ENCODE assay signal across 20 cellular contexts in the genomic region with DNA sequence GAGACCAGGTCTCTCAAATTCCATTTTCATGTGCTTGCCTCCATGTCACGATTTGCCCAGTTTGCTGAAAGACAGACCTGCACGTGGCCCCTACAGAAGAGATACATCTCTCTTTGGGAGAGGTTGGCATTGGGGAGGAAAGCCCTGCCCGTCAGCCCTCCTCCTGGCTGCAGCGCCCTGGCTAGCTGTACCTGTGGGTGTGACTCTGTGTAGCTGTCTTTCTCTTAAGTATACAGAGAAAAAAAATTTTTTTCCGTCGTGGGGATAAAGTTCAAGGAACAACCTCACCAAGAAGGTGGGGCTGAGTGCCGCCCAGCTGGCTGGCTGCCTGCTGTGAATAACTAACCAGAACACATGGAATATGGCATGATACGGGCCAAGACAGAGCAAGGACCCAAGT. TPM values are rescaled to one million over a fixed set of nuclear protein-coding genes. Genes with fewer than 3 reads are reported as not detected.
DNase-seq lines count a peak whose midpoint lies in the region; ATAC-seq and TF ChIP-seq lines count a peak whose summit lies in the region.
"Had no signal": no experiment of that assay in that cellular context is flagged by ENCODE, and none has a peak within 500 bp of the region (broad histone marks: within the 10 kb centered on the region; RNA-seq: fewer than 3 reads in every experiment).

No MANE protein-coding gene starts in this region.

- intact Hi-C loops in Calu3 (cut with micrococcal nuclease; ENCODE audit: unreplicated experiment) = no loop called here
- intact Hi-C loops in mucosa of descending colon (cut with DNase I, micrococcal nuclease) = no loop called here
- intact Hi-C loops in stomach (cut with DNase I; ENCODE audit: low total_unique reads) = no loop called here
- intact Hi-C loops in activated naive CD4-positive, alpha-beta T cell treated with anti-CD3 and anti-CD28 coated beads for 36 hours (cut with micrococcal nuclease) = no loop called here

- H3K4me3 ChIP-seq in mucosa of descending colon = no peak overlapping the region
- H3K4me3 ChIP-seq in stomach = no peak overlapping the region

- H3K4me3 Mint-ChIP-seq in Calu3 (ENCODE audit: low read depth, unreplicated experiment) = no peak overlapping the region
- H3K4me3 Mint-ChIP-seq in activated naive CD4-positive, alpha-beta T cell treated with anti-CD3 and anti-CD28 coated beads for 36 hours = no peak overlapping the region
- H3K4me3 Mint-ChIP-seq: CD14-positive monocyte, HFFc6 had no signal

- TF ChIP-seq CTCF in Calu3 (IDR thresholded peaks at IDR 0.05; ENCODE audit: unreplicated experiment) (no peak), foreskin keratinocyte (conservative IDR thresholded peaks at IDR 0.05) (no peak), mucosa of descending colon (IDR thresholded peaks at IDR 0.05) (no peak), stomach (IDR thresholded peaks at IDR 0.05) (no peak)

- H3K36me3 Mint-ChIP-seq in Calu3 (ENCODE audit: insufficient read depth, unreplicated experiment) = no peaks in the 10 kb centered on the region
- H3K36me3 Mint-ChIP-seq in activated naive CD4-positive, alpha-beta T cell treated with anti-CD3 and anti-CD28 coated beads for 36 hours (ENCODE audit: low read depth) = no peaks in the 10 kb centered on the region
- H3K36me3 Mint-ChIP-seq: CD14-positive monocyte had no signal

- no peaks in the 10 kb centered on the region for H3K36me3 ChIP-seq in mucosa of descending colon (ENCODE audit: low read depth)
- H3K36me3 ChIP-seq in stomach = no peaks in the 10 kb centered on the region

- H3K27me3 Mint-ChIP-seq in Calu3 (ENCODE audit: unreplicated experiment) = peaks cover 16% of the 10 kb centered on the region
- H3K27me3 Mint-ChIP-seq in activated naive CD4-positive, alpha-beta T cell treated with anti-CD3 and anti-CD28 coated beads for 36 hours (ENCODE audit: low read depth) = peaks cover 1% of the 10 kb centered on the region

- no peak overlapping the region for H3K27ac ChIP-seq in foreskin keratinocyte
- H3K27ac ChIP-seq in stomach = peak overlapping the region; percentile 29 to 81 (median 59)

- DNase-seq in Calu3 = peak; percentile 40
- DNase-seq in foreskin keratinocyte = no peak
- peak; percentile 89 for DNase-seq in mucosa of descending colon
- DNase-seq in stomach = peak; percentile 90
- DNase-seq in activated naive CD4-positive, alpha-beta T cell treated with anti-CD3 and anti-CD28 coated beads for 36 hours = no peak
- no peak for DNase-seq in UCSD-AML1 (lab: John Stamatoyannopoulos, UW; ENCODE audit: unreplicated experiment)
- no peak for DNase-seq in NCI-H526 treated with DMSO at 0.1 percent for 48 hours (lab: John Stamatoyannopoulos, UW)
- DNase-seq: EL, HFFc6, IMR-90, Karpas-422, MM.1S, NCI-H1092 treated with DMSO at 0.1 percent for 48 hours, NCI-H1694, NCI-H226, NCI-H526, SHP77 had no signal

- CTCF ChIA-PET in Calu3 (lab: Charles Lee) = no interaction called here
- CTCF ChIA-PET in activated naive CD4-positive, alpha-beta T cell treated with anti-CD3 and anti-CD28 coated beads for 36 hours (lab: Charles Lee) = interaction anchor here (0.6 kb wide), 1 partner anchor 12 kb away, joined by 3 read pairs; no protein-coding TSS in a partner anchor

- H3K9me3 Mint-ChIP-seq in Calu3 (ENCODE audit: low read depth, unreplicated experiment) = no peaks in the 10 kb centered on the region
- no peaks in the 10 kb centered on the region for H3K9me3 Mint-ChIP-seq in activated naive CD4-positive, alpha-beta T cell treated with anti-CD3 and anti-CD28 coated beads for 36 hours
- H3K9me3 Mint-ChIP-seq: CD14-positive monocyte, HFFc6 had no signal

- TF ChIP-seq POLR2A in stomach (IDR thresholded peaks at IDR 0.05) = no peak

- H3K9me3 ChIP-seq in mucosa of descending colon (no peaks in the 10 kb centered on the region), stomach (no peaks in the 10 kb centered on the region)

- H3K4me1 ChIP-seq in foreskin keratinocyte (no peaks in the 10 kb centered on the region), mucosa of descending colon (ENCODE audit: low read depth) (peaks cover 14% of the 10 kb centered on the region), stomach (peaks cover 5 to 19% (median 16%) of the 10 kb centered on the region in 4 donors)

- H3K27me3 ChIP-seq in foreskin keratinocyte (peaks cover 39% of the 10 kb centered on the region), stomach (no peaks in the 10 kb centered on the region)

- ATAC-seq in foreskin keratinocyte = peak; percentile 11
- ATAC-seq in mucosa of descending colon = peak; percentile 95
- no peak for ATAC-seq in HG03521 (IDR thresholded peaks at IDR 0.05; ENCODE audit: unreplicated experiment)

- peaks cover 14% of the 10 kb centered on the region for H3K4me1 Mint-ChIP-seq in Calu3 (ENCODE audit: low read depth, unreplicated experiment)
- no peaks in the 10 kb centered on the region for H3K4me1 Mint-ChIP-seq in activated naive CD4-positive, alpha-beta T cell treated with anti-CD3 and anti-CD28 coated beads for 36 hours (ENCODE audit: low read depth)
- H3K4me1 Mint-ChIP-seq: CD14-positive monocyte had no signal

- no peak for TF ChIP-seq EP300 in stomach (IDR thresholded peaks at IDR 0.05)

- no TSS peak for BruUV-seq in Calu3 (replicated peaks; lab: Mats Ljungman, UMichigan)

- 17 to 54% (median 32%) methylated on average over 8 of the region's 8 CpGs for WGBS in stomach, 5 donors

- H3K27ac Mint-ChIP-seq in Calu3 (ENCODE audit: unreplicated experiment) = no peak overlapping the region
- no peak overlapping the region for H3K27ac Mint-ChIP-seq in activated naive CD4-positive, alpha-beta T cell treated with anti-CD3 and anti-CD28 coated beads for 36 hours
- H3K27ac Mint-ChIP-seq: CD14-positive monocyte, HFFc6 had no signal

RNA-seq across cellular contexts. Expression of a gene that starts 26.5 kb away (rescaled TPM):
- total RNA-seq in Calu3 (2022) = 1.9 and 2.1 TPM in 2 replicates
- total RNA-seq in foreskin keratinocyte = 46.6 and 53.7 TPM in 2 replicates
- 70.5 and 71.3 TPM in 2 replicates for polyA plus RNA-seq in foreskin keratinocyte
- 100 to 1,000 TPM in 1 of 3 donors, 10 to 100 TPM in 2; 56.4 to 175 (median 85.9) TPM for total RNA-seq in mucosa of descending colon
- total RNA-seq in stomach = 100 to 1,000 TPM in 4 of 5 donors, 10 to 100 TPM in 1; 46.4 to 161 (median 104) TPM
- polyA plus RNA-seq in stomach = 10 to 100 TPM; 43.7 to 49.6 (median 49.5) TPM
- not detected for total RNA-seq in activated naive CD4-positive, alpha-beta T cell treated with anti-CD3 and anti-CD28 coated beads for 36 hours
- polyA plus RNA-seq: CD14-positive monocyte had no signal

RNA-seq across cellular contexts. Expression of a gene that starts 37.2 kb away (rescaled TPM):
- total RNA-seq in Calu3 (2022) (not detected in 2 replicates), foreskin keratinocyte (not detected in 2 replicates), mucosa of descending colon (not detected), stomach (not detected)
- polyA plus RNA-seq in foreskin keratinocyte (not detected in 2 replicates), stomach (under 1 TPM in 1 of 3 donors, not detected in 2; 0.15 TPM)
- total RNA-seq in activated naive CD4-positive, alpha-beta T cell treated with anti-CD3 and anti-CD28 coated beads for 36 hours = not detected
- total RNA-seq: H4, HFFc6, IMR-90 had no signal
- polyA plus RNA-seq: CD14-positive monocyte, IMR-90 had no signal

Comparison
In these comparisons a context has a peak if more than half of its experiments do, and no peak if none do; other contexts are left out.
1. DNase-seq: peak in Calu3 (single experiment), mucosa of descending colon (3 of 3) and stomach (single experiment); none in foreskin keratinocyte (0 of 2), activated naive CD4-positive, alpha-beta T cell treated with anti-CD3 and anti-CD28 coated beads for 36 hours (single experiment), UCSD-AML1 (single experiment) and NCI-H526 treated with DMSO at 0.1 percent for 48 hours (single experiment).
2. RNA of a gene that starts 26.5 kb away (total RNA-seq): 46.4 to 161 TPM in stomach, 56.4 to 175 TPM in mucosa of descending colon and 46.6 to 53.7 TPM in foreskin keratinocyte; 1.9 to 2.1 TPM in Calu3 and not detected in activated naive CD4-positive, alpha-beta T cell treated with anti-CD3 and anti-CD28 coated beads for 36 hours; every median in the first group is over 10 times any median in the second.